ENCODE assay signal across 1 cellular context in genomic region chr12:116892318-116892717, GRCh38.
TF ChIP-seq lines count a peak whose summit lies in the region.

No MANE protein-coding gene starts in this region.

TF ChIP-seq in HepG2, 621 proteins besides CTCF, POLR2A, EP300 and RAD21 (continued from another document):
- TF ChIP-seq USF2 (IDR thresholded peaks at IDR 0.05; ENCODE audit: low read depth, low read length) (no peak), USF2 (CRISPR knock-in tag; IDR thresholded peaks at IDR 0.05; ENCODE audit: borderline replicate concordance) (peak; percentile 30; the same call in 1 of the 2 replicates), HCFC1 (IDR thresholded peaks at IDR 0.05; ENCODE audit: low read depth, low read length) (peak; percentile 17; the same call in 1 of the 2 replicates), ZNF143 (CRISPR knock-in tag; IDR thresholded peaks at IDR 0.05) (peak; percentile 82)
TF ChIP-seq in HepG2: peak in this region for 4.
